Comparison of ENCODE assay signal across 9 cellular contexts in genomic region chr22:31291716-31292644, GRCh38. TPM values are rescaled to one million over a fixed set of nuclear protein-coding genes. Genes with fewer than 3 reads are reported as not detected.
DNase-seq lines count a peak whose midpoint lies in the region; ATAC-seq, FAIRE-seq and TF ChIP-seq lines count a peak whose summit lies in the region.
"Had no signal": no experiment of that assay in that cellular context is flagged by ENCODE, and none has a peak within 500 bp of the region (broad histone marks: within the 10 kb centered on the region; RNA-seq: fewer than 3 reads in every experiment).

Gene PIK3IP1 (minus strand): TSS chr22:31292488. CDS start chr22:31292344, 144 bp downstream.

- POLR2A ChIA-PET in CD8-positive, alpha-beta T cell (lab: Charles Lee): interaction anchor here (0.6 to 15.4 kb wide), 29 partner anchors 10 to 678 kb away, joined by 3 to 608 read pairs (median 5); partner anchors contain the start of genes LIMK2, MORC2, PATZ1 and PISD

- H3K4me3 ChIP-seq in CD8-positive, alpha-beta T cell (ENCODE audit: low read depth, low read length): peak within 1 kb of the TSS; percentile 97

- H3K4me3 Mint-ChIP-seq in CD8-positive, alpha-beta T cell: peak within 1 kb of the TSS; percentile 99
- peak within 1 kb of the TSS; percentile 94 for H3K4me3 Mint-ChIP-seq in HFFc6

- intact Hi-C loops in CD8-positive, alpha-beta T cell (cut with DNase I, micrococcal nuclease): loop anchor here (1.0 to 5.0 kb wide), 12 partner anchors 21 to 855 kb away; partner anchors contain the start of genes DEPDC5 (in 2 of the 2), LIMK2 (in 2 of the 2), PRR14L (in 2 of the 2) and DRG1 (in 1 of the 2)

- H3K9me3 ChIP-seq in CD8-positive, alpha-beta T cell (ENCODE audit: low read length): no peaks in the 10 kb centered on the region

- no peaks in the 10 kb centered on the region for H3K9me3 Mint-ChIP-seq in CD8-positive, alpha-beta T cell
- H3K9me3 Mint-ChIP-seq in HFFc6: no peaks in the 10 kb centered on the region

- H3K4me1 ChIP-seq in CD8-positive, alpha-beta T cell (ENCODE audit: insufficient read depth, low read length): peaks cover 55% of the 10 kb centered on the region

- DNase-seq in CD8-positive, alpha-beta T cell: peak; percentile 76 to 93 (median 89)
- peak; percentile 77 for DNase-seq in HFFc6
- peak; percentile 76 for DNase-seq in NCI-H446 treated with DMSO at 0.1 percent for 48 hours (lab: John Stamatoyannopoulos, UW)
- DNase-seq in activated CD4-positive, alpha-beta T cell treated with anti-CD3 and anti-CD28 coated beads for 1 hour: peak; percentile 80
- peak; percentile 77 to 96 for DNase-seq in cerebellar nuclear complex (lab: John Stamatoyannopoulos, UW)
- peak; percentile 67 for DNase-seq in smooth muscle cell of the brain vasculature (ENCODE audit: low read depth, low spot score)

- CTCF ChIA-PET in CD8-positive, alpha-beta T cell (lab: Charles Lee): interaction anchor here (0.8 to 10.5 kb wide), 11 partner anchors 9 to 342 kb away, joined by 3 to 84 read pairs (median 5); partner anchors contain the start of gene LIMK2

- peak; percentile 44 for ATAC-seq in CD8-positive, alpha-beta T cell
- no peak for ATAC-seq in GM19397 (IDR thresholded peaks at IDR 0.05; ENCODE audit: unreplicated experiment)

- peaks cover 51% of the 10 kb centered on the region for H3K36me3 Mint-ChIP-seq in CD8-positive, alpha-beta T cell
- H3K36me3 Mint-ChIP-seq in HFFc6 (ENCODE audit: low read depth): peaks cover 7% of the 10 kb centered on the region; the same call in 1 of the 2 replicates

- no peaks in the 10 kb centered on the region for H3K27me3 Mint-ChIP-seq in CD8-positive, alpha-beta T cell (ENCODE audit: low read depth)
- no peaks in the 10 kb centered on the region for H3K27me3 Mint-ChIP-seq in HFFc6 (ENCODE audit: insufficient read depth)

- peak within 1 kb of the TSS; percentile 100 for H3K27ac Mint-ChIP-seq in CD8-positive, alpha-beta T cell
- peak within 1 kb of the TSS; percentile 82 for H3K27ac Mint-ChIP-seq in HFFc6

- H3K36me3 ChIP-seq in CD8-positive, alpha-beta T cell (ENCODE audit: insufficient read depth, low read length): peaks cover 36% of the 10 kb centered on the region

- peak; percentile 75 for FAIRE-seq in islet of Langerhans (lab: Jason Lieb, UNC)
- FAIRE-seq: TTC549 had no signal

- H3K4me1 Mint-ChIP-seq in CD8-positive, alpha-beta T cell (ENCODE audit: low read depth): peaks cover 66% of the 10 kb centered on the region
- H3K4me1 Mint-ChIP-seq in HFFc6 (ENCODE audit: low read depth): peaks cover 60% of the 10 kb centered on the region

- H3K27ac ChIP-seq in CD8-positive, alpha-beta T cell (ENCODE audit: low read depth, low read length): peak within 1 kb of the TSS; percentile 99

- no peaks in the 10 kb centered on the region for H3K27me3 ChIP-seq in CD8-positive, alpha-beta T cell (ENCODE audit: insufficient read depth, low read length)

- TF ChIP-seq CTCF in CD8-positive, alpha-beta T cell (IDR thresholded peaks at IDR 0.05): peak; percentile 56
- peak; percentile 76 for TF ChIP-seq CTCF in HFFc6 (IDR thresholded peaks at IDR 0.05)

RNA-seq across cellular contexts. Expression of gene PIK3IP1, which starts in this region (rescaled TPM):
- total RNA-seq in CD8-positive, alpha-beta T cell: 100 to 1,000 TPM; 802 to 814 TPM
- 10 to 100 TPM in 1 of 6 experiments, 1 to 10 TPM in 5; 8.3 to 11.3 (median 8.9) TPM for total RNA-seq in HFFc6 (2021; fragmentation: NEBNext Ultra II Directional; extraction: Animal tissue kit (Norgen Biotek cat#: 25700))

Comparison
In these comparisons a context has a peak if more than half of its experiments do, and no peak if none do; other contexts are left out.
1. RNA of gene PIK3IP1 (total RNA-seq): 802 to 814 TPM in CD8-positive, alpha-beta T cell; 8.3 to 11.3 TPM in HFFc6; every median in the first group is over 10 times any median in the second.
2. Peak in every context shown above with its lines, with median percentiles within 50 percentile points of each other: DNase-seq.